1 cellular context compared by ENCODE assay signal in the genomic region with DNA sequence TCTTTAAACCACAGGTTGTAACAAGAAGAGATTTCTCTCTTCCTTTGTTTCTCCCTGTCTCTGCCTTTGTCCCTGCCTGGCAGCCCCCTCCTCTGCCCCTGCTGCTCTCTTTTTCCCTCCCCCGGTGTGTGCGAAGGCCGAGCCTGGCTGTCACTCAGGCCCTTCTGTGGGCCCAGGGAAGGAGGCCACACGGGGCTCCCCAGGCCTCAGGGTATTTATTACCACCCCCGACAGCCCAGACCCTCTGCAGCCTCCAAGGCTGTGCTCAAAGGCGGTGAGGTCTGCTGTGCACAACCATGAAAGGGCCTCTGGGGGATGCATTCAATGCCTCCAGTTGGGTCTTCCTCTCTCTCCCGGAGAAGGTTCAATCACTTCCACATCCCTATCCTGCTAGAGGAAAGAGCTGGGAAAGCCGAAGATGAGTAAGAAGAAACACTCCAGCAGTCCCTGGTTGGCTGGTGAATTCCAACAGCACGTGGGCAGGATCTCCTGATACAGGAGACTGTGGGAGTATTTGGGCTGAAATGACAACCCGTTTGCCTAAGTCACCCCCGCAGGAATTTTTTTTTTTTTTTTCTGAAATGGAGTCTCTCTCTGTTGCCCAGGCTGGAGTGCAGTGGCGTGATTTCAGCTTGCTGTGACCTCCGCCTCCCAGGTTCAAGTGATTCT.
A peak's percentile ranks its signal among the peaks of the same experiment; 100 is the strongest.
TF ChIP-seq lines count a peak whose summit lies in the region.

No MANE protein-coding gene starts in this region.

TF ChIP-seq in HEK293, 187 proteins besides CTCF, POLR2A, EP300 and RAD21:
- TF ChIP-seq EGR2 (tag by site-specific recombination; IDR thresholded peaks at IDR 0.05; ENCODE audit: low read depth) (peak; percentile 86), ZFHX2 (tag by site-specific recombination; conservative IDR thresholded peaks at IDR 0.05) (peak; percentile 73), GLIS1 (tag by site-specific recombination; IDR thresholded peaks at IDR 0.05) (0 out of 2 replicates have a peak, but pooled peaks have one; percentile 15)
- TF ChIP-seq, protein P1, sequence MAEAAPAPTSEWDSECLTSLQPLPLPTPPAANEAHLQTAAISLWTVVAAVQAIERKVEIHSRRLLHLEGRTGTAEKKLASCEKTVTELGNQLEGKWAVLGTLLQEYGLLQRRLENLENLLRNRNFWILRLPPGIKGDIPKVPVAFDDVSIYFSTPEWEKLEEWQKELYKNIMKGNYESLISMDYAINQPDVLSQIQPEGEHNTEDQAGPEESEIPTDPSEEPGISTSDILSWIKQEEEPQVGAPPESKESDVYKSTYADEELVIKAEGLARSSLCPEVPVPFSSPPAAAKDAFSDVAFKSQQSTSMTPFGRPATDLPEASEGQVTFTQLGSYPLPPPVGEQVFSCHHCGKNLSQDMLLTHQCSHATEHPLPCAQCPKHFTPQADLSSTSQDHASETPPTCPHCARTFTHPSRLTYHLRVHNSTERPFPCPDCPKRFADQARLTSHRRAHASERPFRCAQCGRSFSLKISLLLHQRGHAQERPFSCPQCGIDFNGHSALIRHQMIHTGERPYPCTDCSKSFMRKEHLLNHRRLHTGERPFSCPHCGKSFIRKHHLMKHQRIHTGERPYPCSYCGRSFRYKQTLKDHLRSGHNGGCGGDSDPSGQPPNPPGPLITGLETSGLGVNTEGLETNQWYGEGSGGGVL (tag by site-specific recombination; IDR thresholded peaks at IDR 0.05) = no peak
